Comparison of ENCODE assay signal across 8 cellular contexts in the genomic region with DNA sequence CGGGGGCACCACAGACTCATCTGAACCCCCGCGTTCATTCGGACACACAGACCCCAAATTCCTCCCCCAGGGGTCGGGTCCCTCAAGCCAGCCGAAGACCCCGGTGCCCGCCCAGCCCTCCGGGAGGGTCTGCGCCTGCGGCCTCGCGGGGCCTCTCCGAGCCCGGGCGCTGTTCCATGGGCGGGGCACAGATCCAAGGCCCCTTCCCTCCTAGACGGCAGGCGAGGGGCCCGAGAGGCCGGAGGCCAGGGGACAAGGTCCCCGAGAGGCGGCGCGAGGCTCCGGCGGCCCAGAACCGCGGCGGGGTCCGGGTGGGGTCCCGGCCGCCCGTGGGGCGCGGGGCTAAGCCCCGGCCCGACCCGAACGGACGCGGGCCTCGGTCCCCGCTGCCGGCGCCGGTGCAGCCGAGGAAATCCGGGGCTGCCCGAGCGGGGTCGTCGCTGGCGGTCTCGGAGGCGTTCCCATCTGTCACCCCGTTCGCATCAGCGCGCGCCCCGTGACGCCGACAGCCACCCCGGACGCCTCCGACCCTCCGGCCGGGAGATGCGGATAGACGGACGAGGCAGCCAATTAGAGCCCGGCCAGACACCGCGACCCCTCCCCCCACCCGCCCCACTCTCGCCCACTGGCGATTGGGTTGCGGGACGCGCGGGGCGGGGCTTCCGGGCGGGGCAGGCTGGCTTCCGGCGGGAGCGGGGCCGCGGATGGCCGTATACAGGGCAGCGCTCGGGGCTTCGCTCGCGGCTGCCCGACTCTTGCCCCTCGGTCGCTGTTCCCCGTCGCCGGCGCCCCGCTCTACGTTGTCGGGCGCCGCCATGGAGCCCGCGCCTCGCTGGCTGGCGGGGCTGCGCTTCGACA. TPM values are rescaled to one million over a fixed set of nuclear protein-coding genes. Genes with fewer than 3 reads are reported as not detected.
A peak's percentile ranks its signal among the peaks of the same experiment; 100 is the strongest.
DNase-seq lines count a peak whose midpoint lies in the region; ATAC-seq and TF ChIP-seq lines count a peak whose summit lies in the region.

A gene with protein sequence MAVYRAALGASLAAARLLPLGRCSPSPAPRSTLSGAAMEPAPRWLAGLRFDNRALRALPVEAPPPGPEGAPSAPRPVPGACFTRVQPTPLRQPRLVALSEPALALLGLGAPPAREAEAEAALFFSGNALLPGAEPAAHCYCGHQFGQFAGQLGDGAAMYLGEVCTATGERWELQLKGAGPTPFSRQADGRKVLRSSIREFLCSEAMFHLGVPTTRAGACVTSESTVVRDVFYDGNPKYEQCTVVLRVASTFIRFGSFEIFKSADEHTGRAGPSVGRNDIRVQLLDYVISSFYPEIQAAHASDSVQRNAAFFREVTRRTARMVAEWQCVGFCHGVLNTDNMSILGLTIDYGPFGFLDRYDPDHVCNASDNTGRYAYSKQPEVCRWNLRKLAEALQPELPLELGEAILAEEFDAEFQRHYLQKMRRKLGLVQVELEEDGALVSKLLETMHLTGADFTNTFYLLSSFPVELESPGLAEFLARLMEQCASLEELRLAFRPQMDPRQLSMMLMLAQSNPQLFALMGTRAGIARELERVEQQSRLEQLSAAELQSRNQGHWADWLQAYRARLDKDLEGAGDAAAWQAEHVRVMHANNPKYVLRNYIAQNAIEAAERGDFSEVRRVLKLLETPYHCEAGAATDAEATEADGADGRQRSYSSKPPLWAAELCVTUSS (plus strand): TSS at position 679 of the 858 bp plus-strand sequence. CDS start 26 bp downstream, at position 705.

- H3K27ac ChIP-seq in AG04450 (ENCODE audit: low read depth, low read length): no peak within 1 kb of the TSS

- H3K9me3 Mint-ChIP-seq in activated CD4-positive, alpha-beta T cell treated with anti-CD3 and anti-CD28 coated beads, Interleukin-2, amount 10 ng/mL, durations not matched to agents 7 days and 5 days: no peaks in the 10 kb centered on the region

- peak within 1 kb of the TSS; percentile 67 for H3K27ac Mint-ChIP-seq in activated CD4-positive, alpha-beta T cell treated with anti-CD3 and anti-CD28 coated beads, Interleukin-2, amount 10 ng/mL, durations not matched to agents 7 days and 5 days

- ATAC-seq in GM18909 (IDR thresholded peaks at IDR 0.05; ENCODE audit: poor library complexity, unreplicated experiment) (peak; percentile 71), HG03175 (IDR thresholded peaks at IDR 0.05; ENCODE audit: unreplicated experiment) (peak; percentile 78), left lobe of liver (peak; percentile 70)

- peak within 1 kb of the TSS; percentile 77 for H3K4me3 Mint-ChIP-seq in activated CD4-positive, alpha-beta T cell treated with anti-CD3 and anti-CD28 coated beads, Interleukin-2, amount 10 ng/mL, durations not matched to agents 7 days and 5 days

- DNase-seq in AG04450 (ENCODE audit: low read depth, low spot score) (peak; percentile 42), NCI-H526 (lab: John Stamatoyannopoulos, UW) (peak; percentile 52 to 89), cortex of kidney (lab: John Stamatoyannopoulos, UW) (peak; percentile 50), left lobe of liver (ENCODE audit: low spot score) (peak; percentile 96)
- DNase-seq in activated CD4-positive, alpha-beta T cell treated with anti-CD3 and anti-CD28 coated beads, Interleukin-2, amount 10 ng/mL, durations not matched to agents 7 days and 5 days: peak; percentile 89
- DNase-seq in stimulated activated CD4-positive, alpha-beta T cell treated with anti-CD3 and anti-CD28 coated beads, Interleukin-2, amount 100 ng/mL, for 24 hours: peak; percentile 94 to 95

- H3K36me3 Mint-ChIP-seq in activated CD4-positive, alpha-beta T cell treated with anti-CD3 and anti-CD28 coated beads, Interleukin-2, amount 10 ng/mL, durations not matched to agents 7 days and 5 days (ENCODE audit: low read depth): peaks cover 18% of the 10 kb centered on the region

- H3K4me3 ChIP-seq in AG04450 (ENCODE audit: low read depth, low read length): peak within 1 kb of the TSS; percentile 72

- no peaks in the 10 kb centered on the region; the same call in 1 of the 2 replicates for H3K9me3 ChIP-seq in AG04450 (ENCODE audit: control insufficient read depth, insufficient read depth, low read length)

- peaks cover 28% of the 10 kb centered on the region for H3K4me1 Mint-ChIP-seq in activated CD4-positive, alpha-beta T cell treated with anti-CD3 and anti-CD28 coated beads, Interleukin-2, amount 10 ng/mL, durations not matched to agents 7 days and 5 days

- H3K27me3 ChIP-seq in AG04450 (ENCODE audit: control insufficient read depth, insufficient read depth, low read length): no peaks in the 10 kb centered on the region

- CTCF ChIA-PET in AG04450 (lab: Charles Lee): no interaction called here
- CTCF ChIA-PET in activated CD4-positive, alpha-beta T cell treated with anti-CD3 and anti-CD28 coated beads, Interleukin-2, amount 10 ng/mL, durations not matched to agents 7 days and 5 days (lab: Charles Lee): interaction anchor here (1.3 to 2.1 kb wide), 2 partner anchors 9 to 10 kb away, joined by 5 to 6 read pairs; no protein-coding TSS in a partner anchor

- no peak for TF ChIP-seq CTCF in AG04450 (IDR thresholded peaks at IDR 0.05; ENCODE audit: low read depth, low read length)

- H3K27me3 Mint-ChIP-seq in activated CD4-positive, alpha-beta T cell treated with anti-CD3 and anti-CD28 coated beads, Interleukin-2, amount 10 ng/mL, durations not matched to agents 7 days and 5 days: no peaks in the 10 kb centered on the region

- POLR2A ChIA-PET in AG04450 (lab: Yijun Ruan, JAX): no interaction called here
- POLR2A ChIA-PET in activated CD4-positive, alpha-beta T cell treated with anti-CD3 and anti-CD28 coated beads, Interleukin-2, amount 10 ng/mL, durations not matched to agents 7 days and 5 days (lab: Charles Lee): interaction anchor here (0.7 kb wide), 1 partner anchor 244 kb away, joined by 3 read pairs; no protein-coding TSS in a partner anchor

RNA-seq across cellular contexts. Expression of the gene that starts here (rescaled TPM):
- 6.8 and 9.4 TPM in 2 replicates for polyA plus RNA-seq in AG04450 (2011; rRNA removed)
- 3.4 and 4.9 TPM in 2 replicates for polyA minus RNA-seq in AG04450 (2011; rRNA and poly(A)+ RNA removed)
- total RNA-seq in activated CD4-positive, alpha-beta T cell treated with anti-CD3 and anti-CD28 coated beads, Interleukin-2, amount 10 ng/mL, durations not matched to agents 7 days and 5 days: 10 to 100 TPM; 17.4 to 25.5 TPM
- total RNA-seq in left lobe of liver: 85.2 TPM

Comparison
In these comparisons a context has a peak if more than half of its experiments do, and no peak if none do; other contexts are left out.
1. DNase-seq: peak in every context shown above with its lines; median percentile 96 in left lobe of liver; 94 in stimulated activated CD4-positive, alpha-beta T cell treated with anti-CD3 and anti-CD28 coated beads, Interleukin-2, amount 100 ng/mL, for 24 hours; 89 in activated CD4-positive, alpha-beta T cell treated with anti-CD3 and anti-CD28 coated beads, Interleukin-2, amount 10 ng/mL, durations not matched to agents 7 days and 5 days; 70 in NCI-H526; 50 in cortex of kidney; 42 in AG04450.